Comparison of ENCODE assay signal across 17 cellular contexts in genomic region chr3:177792363-177793030, GRCh38.
DNase-seq lines count a peak whose midpoint lies in the region; ATAC-seq and TF ChIP-seq lines count a peak whose summit lies in the region.
"Had no signal": no experiment of that assay in that cellular context is flagged by ENCODE, and none has a peak within 500 bp of the region (broad histone marks: within the 10 kb centered on the region; RNA-seq: fewer than 3 reads in every experiment).

No MANE protein-coding gene starts in this region.

- no peak overlapping the region for H3K4ac ChIP-seq in neuronal stem cell (ENCODE audit: low read length)

- no peak overlapping the region for H2AK5ac ChIP-seq in neuronal stem cell (ENCODE audit: low read depth, low read length)

- H2BK5ac ChIP-seq in neuronal stem cell (ENCODE audit: low read length), result no peak overlapping the region

- no peak overlapping the region for H3K9ac ChIP-seq in parathyroid adenoma
- H3K9ac ChIP-seq in neuronal stem cell (ENCODE audit: low read depth, low read length, poor library complexity), result no peak overlapping the region
- H3K9ac ChIP-seq: KMS-11 had no signal

- no peak overlapping the region for H2BK120ac ChIP-seq in neuronal stem cell (ENCODE audit: low read depth, low read length)

- H2AFZ ChIP-seq in ACC112 (ENCODE audit: low read length, unreplicated experiment) (peak overlapping the region; percentile 48), parathyroid adenoma (peak overlapping the region; percentile 5), neuronal stem cell (ENCODE audit: low read length) (no peak overlapping the region)

- WGBS in neuronal stem cell (ENCODE audit: extremely low coverage in 2 of 2, insufficient read length in 2 of 2, insufficient replicate concordance in 1 of 2), 2 donors, result no CpG with 5 or more reads among the region's 6 CpGs

- H3K4me3 Mint-ChIP-seq in HFFc6, result peak overlapping the region; percentile 22

- no peak overlapping the region for H4K8ac ChIP-seq in neuronal stem cell (ENCODE audit: low read depth, low read length)

- no peak overlapping the region for H3K14ac ChIP-seq in neuronal stem cell (ENCODE audit: low read length)

- H3K79me1 ChIP-seq in neuronal stem cell (ENCODE audit: low read depth, low read length), result no peaks in the 10 kb centered on the region

- H3K27ac ChIP-seq in ACC112 (ENCODE audit: low read depth, low read length) (no peak overlapping the region; the same call in 1 of the 2 replicates), parathyroid adenoma (peak overlapping the region; percentile 98), neuronal stem cell (replicated peaks; ENCODE audit: low read length) (no peak overlapping the region)
- H3K27ac ChIP-seq: KMS-11 had no signal

- peak; percentile 26 for DNase-seq in HFFc6
- peak; percentile 56 for DNase-seq in fibroblast of gingiva (ENCODE audit: low read depth)
- no peak for DNase-seq in middle frontal gyrus (ENCODE audit: extremely low spot score, low spot score)
- DNase-seq in stimulated activated CD4-positive, alpha-beta T cell treated with anti-CD3 and anti-CD28 coated beads, Interleukin-1b, Interleukin-23, amount 100 ng/mL, for 48 hours, result no peak
- DNase-seq in neuronal stem cell (ENCODE audit: low spot score), result no peak
- DNase-seq: COR-L47, DMS153, NCI-H1048, NCI-H1436 treated with DMSO at 0.1 percent for 48 hours, NCI-H2029 treated with DMSO at 0.1 percent for 48 hours, NCI-H510A treated with DMSO at 0.1 percent for 48 hours had no signal

- no peak overlapping the region for H3K4me2 ChIP-seq in parathyroid adenoma (ENCODE audit: low read length)
- no peak overlapping the region for H3K4me2 ChIP-seq in neuronal stem cell (ENCODE audit: insufficient read depth, low read length, poor library complexity, severe bottlenecking)
- H3K4me2 ChIP-seq: KMS-11 had no signal

- H3K9me3 Mint-ChIP-seq in HFFc6, result no peaks in the 10 kb centered on the region

- H3K4me1 ChIP-seq in ACC112 (ENCODE audit: control insufficient read depth, insufficient read depth, low read length, unreplicated experiment) (peaks cover 10% of the 10 kb centered on the region), parathyroid adenoma (peaks cover 40% of the 10 kb centered on the region), neuronal stem cell (ENCODE audit: control insufficient read depth in 2 of 2, insufficient read depth in 1 of 2, low read depth in 1 of 2, low read length in 2 of 2) (no peaks in the 10 kb centered on the region)

- no peak for ATAC-seq in HG03571 (IDR thresholded peaks at IDR 0.05; ENCODE audit: unreplicated experiment)
- ATAC-seq: HCT116, HepG2 had no signal

- no peaks in the 10 kb centered on the region for H3K27me3 ChIP-seq in ACC112 (ENCODE audit: insufficient read depth, low read length)
- H3K27me3 ChIP-seq in parathyroid adenoma (ENCODE audit: control insufficient read depth, insufficient read depth, low read length), result no peaks in the 10 kb centered on the region
- H3K27me3 ChIP-seq in neuronal stem cell (ENCODE audit: control insufficient read depth in 3 of 3, insufficient read depth in 3 of 3, low read depth in 1 of 3, low read length in 3 of 3), result no peaks in the 10 kb centered on the region

- H3K4me3 ChIP-seq in ACC112 (ENCODE audit: low read depth, low read length), result no peak overlapping the region
- no peak overlapping the region for H3K4me3 ChIP-seq in parathyroid adenoma (ENCODE audit: low read depth, low read length)
- H3K4me3 ChIP-seq in neuronal stem cell (ENCODE audit: low read length in 2 of 2), result no peak overlapping the region

- TF ChIP-seq CTCF in HFFc6 (IDR thresholded peaks at IDR 0.05), result no peak
- no peak for TF ChIP-seq CTCF in parathyroid adenoma (IDR thresholded peaks at IDR 0.05)

- H3K4me1 Mint-ChIP-seq in HFFc6 (ENCODE audit: low read depth), result peaks cover 67% of the 10 kb centered on the region

- no peaks in the 10 kb centered on the region for H3K79me2 ChIP-seq in ACC112 (ENCODE audit: control insufficient read depth, insufficient read depth, low read length, unreplicated experiment)
- peaks cover 52% of the 10 kb centered on the region for H3K79me2 ChIP-seq in parathyroid adenoma

- peaks cover 21% of the 10 kb centered on the region for H3K36me3 Mint-ChIP-seq in HFFc6 (ENCODE audit: low read depth)

- H2BK12ac ChIP-seq in neuronal stem cell (ENCODE audit: low read length), result no peak overlapping the region

- H3K36me3 ChIP-seq in ACC112 (ENCODE audit: insufficient read depth, low read length) (no peaks in the 10 kb centered on the region), parathyroid adenoma (ENCODE audit: control insufficient read depth, insufficient read depth, low read length) (no peaks in the 10 kb centered on the region), neuronal stem cell (replicated peaks in 1 of 2; ENCODE audit: control insufficient read depth in 2 of 2, insufficient read depth in 2 of 2, low read length in 2 of 2) (no peaks in the 10 kb centered on the region)

- no peak overlapping the region for H4K91ac ChIP-seq in neuronal stem cell (ENCODE audit: low read depth, low read length, poor library complexity)

- H3K23ac ChIP-seq in neuronal stem cell (ENCODE audit: low read depth, low read length, poor library complexity), result no peak overlapping the region

- H3K9me3 ChIP-seq in parathyroid adenoma (ENCODE audit: control insufficient read depth, low read length), result no peaks in the 10 kb centered on the region
- H3K9me3 ChIP-seq in neuronal stem cell (replicated peaks in 1 of 2; ENCODE audit: control insufficient read depth in 2 of 2, insufficient read depth in 1 of 2, low read depth in 1 of 2, low read length in 2 of 2), result no peaks in the 10 kb centered on the region

- peak overlapping the region; percentile 55 for H3K27ac Mint-ChIP-seq in HFFc6

- H2BK15ac ChIP-seq in neuronal stem cell (ENCODE audit: low read length), result no peak overlapping the region

- no peaks in the 10 kb centered on the region for H3K27me3 Mint-ChIP-seq in HFFc6 (ENCODE audit: insufficient read depth)

- no peak overlapping the region for H3K18ac ChIP-seq in neuronal stem cell (ENCODE audit: low read length)

Comparison
In these comparisons a context has a peak if more than half of its experiments do, and no peak if none do; other contexts are left out.
1. DNase-seq: peak in HFFc6 (single experiment) and fibroblast of gingiva (single experiment); none in middle frontal gyrus (single experiment), stimulated activated CD4-positive, alpha-beta T cell treated with anti-CD3 and anti-CD28 coated beads, Interleukin-1b, Interleukin-23, amount 100 ng/mL, for 48 hours (single experiment) and neuronal stem cell (single experiment).